Comparison of ENCODE assay signal across 8 cellular contexts in the genomic region with DNA sequence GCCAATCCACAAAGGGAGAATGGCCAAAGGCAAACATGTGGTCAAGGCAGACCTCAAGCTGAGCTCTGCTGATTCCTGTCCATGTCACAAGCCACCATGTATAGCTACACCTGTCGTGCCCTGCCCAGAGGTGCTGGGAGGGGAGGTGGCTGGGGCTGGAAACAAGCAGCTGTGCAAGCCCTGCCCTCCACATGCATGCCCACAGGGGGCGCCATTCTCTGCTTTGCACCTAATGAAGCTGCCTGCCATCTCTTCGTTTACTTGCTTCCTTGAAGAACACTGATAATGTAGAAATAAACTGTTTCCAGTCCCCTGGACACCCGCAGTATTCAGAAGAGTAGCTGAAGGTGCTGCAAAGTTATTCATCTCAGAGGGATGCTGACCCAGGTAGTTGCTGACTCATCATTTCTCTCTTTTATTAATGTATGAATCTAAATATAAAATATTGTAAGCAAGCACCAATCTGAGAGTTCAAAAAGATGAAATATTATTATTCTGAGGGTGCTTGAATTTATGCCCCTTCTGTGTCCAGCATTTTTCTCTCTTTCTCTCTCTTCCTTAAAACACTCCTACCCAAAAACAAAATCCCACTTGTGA.
A peak's percentile ranks its signal among the peaks of the same experiment; 100 is the strongest.
DNase-seq lines count a peak whose midpoint lies in the region; ATAC-seq lines count a peak whose summit lies in the region.

No MANE protein-coding gene starts in this region.

- no peaks in the 10 kb centered on the region for H3K27me3 Mint-ChIP-seq in activated T-helper 17 cell treated with anti-CD3 and anti-CD28 coated beads, Interleukin-2, amount 50 U/mL, for 72 hours

- DNase-seq in G401 (ENCODE audit: low spot score): peak; percentile 11
- peak; percentile 73 for DNase-seq in NCI-H748 (lab: John Stamatoyannopoulos, UW; ENCODE audit: unreplicated experiment)
- DNase-seq in islet precursor cell: peak; percentile 69
- DNase-seq in stimulated activated CD8-positive, alpha-beta memory T cell treated with anti-CD3 and anti-CD28 coated beads, Interleukin-15, amount 100 ng/mL, for 1 hour (ENCODE audit: low read depth): peak; percentile 1

- H3K27ac Mint-ChIP-seq in activated T-helper 17 cell treated with anti-CD3 and anti-CD28 coated beads, Interleukin-2, amount 50 U/mL, for 72 hours: no peak overlapping the region

- peak overlapping the region; percentile 9 for H3K4me3 Mint-ChIP-seq in activated T-helper 17 cell treated with anti-CD3 and anti-CD28 coated beads, Interleukin-2, amount 50 U/mL, for 72 hours

- in situ Hi-C loops in G401 (cut with HindIII; ENCODE audit: low sequenced_read_pairs): no loop called here

- H3K9me3 Mint-ChIP-seq in activated T-helper 17 cell treated with anti-CD3 and anti-CD28 coated beads, Interleukin-2, amount 50 U/mL, for 72 hours: peaks cover 15% of the 10 kb centered on the region

- no peaks in the 10 kb centered on the region for H3K36me3 Mint-ChIP-seq in activated T-helper 17 cell treated with anti-CD3 and anti-CD28 coated beads, Interleukin-2, amount 50 U/mL, for 72 hours (ENCODE audit: low read depth)

- ATAC-seq in activated T-helper 17 cell treated with anti-CD3 and anti-CD28 coated beads, Interleukin-2, amount 50 U/mL, for 72 hours (replicated peaks): no peak
- ATAC-seq in GM18520 (IDR thresholded peaks at IDR 0.05; ENCODE audit: unreplicated experiment) (no peak), GM21367 (IDR thresholded peaks at IDR 0.05; ENCODE audit: unreplicated experiment) (no peak), GM19452 (IDR thresholded peaks at IDR 0.05; ENCODE audit: unreplicated experiment) (no peak)

- H3K4me1 Mint-ChIP-seq in activated T-helper 17 cell treated with anti-CD3 and anti-CD28 coated beads, Interleukin-2, amount 50 U/mL, for 72 hours: no peaks in the 10 kb centered on the region

Comparison
In these comparisons a context has a peak if more than half of its experiments do, and no peak if none do; other contexts are left out.
1. DNase-seq: peak in every context shown above with its lines; median percentile 73 in NCI-H748; 69 in islet precursor cell; 11 in G401; 1 in stimulated activated CD8-positive, alpha-beta memory T cell treated with anti-CD3 and anti-CD28 coated beads, Interleukin-15, amount 100 ng/mL, for 1 hour.